8 cellular contexts compared by ENCODE assay signal in genomic region chr5:139481580-139482049, GRCh38. TPM values are rescaled to one million over a fixed set of nuclear protein-coding genes. Genes with fewer than 3 reads are reported as not detected.
DNase-seq lines count a peak whose midpoint lies in the region; ATAC-seq and TF ChIP-seq lines count a peak whose summit lies in the region.

No MANE protein-coding gene starts in this region.

- H2AFZ ChIP-seq in PC-9: peak overlapping the region; percentile 79; the same call in 1 of the 2 replicates

- H3K4me3 Mint-ChIP-seq in naive thymus-derived CD8-positive, alpha-beta T cell: peak overlapping the region; percentile 85 to 93 (median 89)

- CTCF ChIA-PET in PC-9 (lab: Charles Lee): interaction anchor here (0.6 to 1.4 kb wide), 3 partner anchors 32 to 79 kb away, joined by 3 to 6 read pairs (median 3); no protein-coding TSS in a partner anchor

- no peak; the same call in 1 of the 2 replicates for TF ChIP-seq CTCF in PC-9 (conservative IDR thresholded peaks at IDR 0.05)

- peak overlapping the region; percentile 76 for H3K4me2 ChIP-seq in PC-9

- peaks cover 19 to 49% (median 44%) of the 10 kb centered on the region in 4 donors for H3K4me1 Mint-ChIP-seq in naive thymus-derived CD8-positive, alpha-beta T cell

- ATAC-seq in GM18498 (IDR thresholded peaks at IDR 0.05; ENCODE audit: unreplicated experiment) (peak; percentile 6), GM19463 (IDR thresholded peaks at IDR 0.05; ENCODE audit: unreplicated experiment) (no peak)
- peak in 1 of 2 donors; percentile 13 for ATAC-seq in naive thymus-derived CD8-positive, alpha-beta T cell

- DNase-seq in A172 (ENCODE audit: low spot score) (peak; percentile 65), PC-9 (no peak), dedifferentiated amniotic fluid mesenchymal stem cell (ENCODE audit: extremely low spot score) (no peak), NCI-H2029 treated with DMSO at 0.1 percent for 48 hours (lab: John Stamatoyannopoulos, UW) (no peak)
- DNase-seq in effector memory CD4-positive, alpha-beta T cell: no peak
- no peak for DNase-seq in naive thymus-derived CD8-positive, alpha-beta T cell

- POLR2A ChIA-PET in PC-9 (lab: Charles Lee; ENCODE audit: unreplicated experiment): interaction anchor here (0.6 to 0.7 kb wide), 3 partner anchors 59 to 1150 kb away, joined by 3 to 7 read pairs (median 5); partner anchors contain the start of genes CDC25C and MATR3
- POLR2A ChIA-PET in naive thymus-derived CD8-positive, alpha-beta T cell (lab: Charles Lee): interaction anchor here (0.6 to 4.2 kb wide), 16 partner anchors 9 to 188 kb away, joined by 3 to 50 read pairs (median 6); partner anchors contain the start of genes DNAJC18, MATR3, SMIM33 and SPATA24

- H3K27ac ChIP-seq in PC-9: peak overlapping the region; percentile 80
- H3K27ac ChIP-seq in effector memory CD4-positive, alpha-beta T cell (ENCODE audit: insufficient read depth, low read length, poor library complexity, severe bottlenecking): peak overlapping the region; percentile 84

- no peaks in the 10 kb centered on the region for H3K9me3 ChIP-seq in PC-9 (ENCODE audit: insufficient read depth, low read depth)
- no peaks in the 10 kb centered on the region for H3K9me3 ChIP-seq in effector memory CD4-positive, alpha-beta T cell (ENCODE audit: control insufficient read depth, low read length)

- H4K20me1 ChIP-seq in PC-9 (ENCODE audit: insufficient read depth): no peaks in the 10 kb centered on the region

- no peaks in the 10 kb centered on the region for H3K79me2 ChIP-seq in PC-9 (ENCODE audit: low read depth)

- no peaks in the 10 kb centered on the region for H3K9me3 Mint-ChIP-seq in naive thymus-derived CD8-positive, alpha-beta T cell

- intact Hi-C loops in PC-9 (cut with micrococcal nuclease; ENCODE audit: unreplicated experiment): loop anchor here (1.0 kb wide), 1 partner anchor 32 kb away; no protein-coding TSS in a partner anchor

- BruUV-seq in PC-9 (replicated peaks; lab: Mats Ljungman, UMichigan): no TSS peak

- H3K36me3 ChIP-seq in PC-9 (ENCODE audit: low read depth): no peaks in the 10 kb centered on the region
- peaks cover 23% of the 10 kb centered on the region for H3K36me3 ChIP-seq in effector memory CD4-positive, alpha-beta T cell (ENCODE audit: control insufficient read depth, insufficient read depth, low read length)

- H3K27me3 ChIP-seq in PC-9 (ENCODE audit: insufficient read depth, low read depth): no peaks in the 10 kb centered on the region
- H3K27me3 ChIP-seq in effector memory CD4-positive, alpha-beta T cell (replicated peaks; ENCODE audit: control insufficient read depth, insufficient read depth, low read length, poor library complexity, severe bottlenecking): no peaks in the 10 kb centered on the region

- peaks cover 31% of the 10 kb centered on the region for H3F3A ChIP-seq in PC-9 (ENCODE audit: insufficient read depth, low read depth)

- H3K9me2 ChIP-seq in PC-9 (ENCODE audit: insufficient read depth): no peaks in the 10 kb centered on the region

- no peaks in the 10 kb centered on the region for H3K27me3 Mint-ChIP-seq in naive thymus-derived CD8-positive, alpha-beta T cell

- H3K27ac Mint-ChIP-seq in naive thymus-derived CD8-positive, alpha-beta T cell: peak overlapping the region; percentile 79 to 97 (median 95)

- peaks cover 28% of the 10 kb centered on the region for H3K4me1 ChIP-seq in PC-9 (replicated peaks; ENCODE audit: insufficient read depth)
- peaks cover 31% of the 10 kb centered on the region for H3K4me1 ChIP-seq in effector memory CD4-positive, alpha-beta T cell (ENCODE audit: control insufficient read depth, insufficient read depth, low read length, poor library complexity, severe bottlenecking)

- peaks cover 0 to 38% (median 8%) of the 10 kb centered on the region in 3 donors for H3K36me3 Mint-ChIP-seq in naive thymus-derived CD8-positive, alpha-beta T cell

- peak overlapping the region; percentile 39; the same call in 1 of the 2 replicates for H3K4me3 ChIP-seq in PC-9
- H3K4me3 ChIP-seq in effector memory CD4-positive, alpha-beta T cell (ENCODE audit: insufficient read depth, low read depth, low read length, poor library complexity, severe bottlenecking): peak overlapping the region; percentile 58

RNA-seq across cellular contexts. Expression of gene STING1, which starts 0.9 kb away (rescaled TPM):
- total RNA-seq in A172 (2014; rRNA removed; shearing (Covaris generic)): 32.2 and 39.0 TPM in 2 replicates
- total RNA-seq in PC-9 (2021): 27.4 and 27.6 TPM in 2 replicates
- total RNA-seq in naive thymus-derived CD8-positive, alpha-beta T cell: 10 to 100 TPM; 65.3 to 68.1 TPM
- 10 to 100 TPM; 40.6 to 87.3 (median 45.1) TPM for polyA plus RNA-seq in naive thymus-derived CD8-positive, alpha-beta T cell

RNA-seq across cellular contexts. Expression of gene SMIM33, which starts 10.8 kb away (rescaled TPM):
- not detected in 2 replicates for total RNA-seq in A172 (2014; rRNA removed; shearing (Covaris generic))
- total RNA-seq in PC-9 (2021): not detected in 2 replicates
- under 1 TPM in 1 of 2 experiments, not detected in 1; 0.13 TPM for total RNA-seq in naive thymus-derived CD8-positive, alpha-beta T cell
- under 1 TPM; 0.17 to 0.43 (median 0.30) TPM for polyA plus RNA-seq in naive thymus-derived CD8-positive, alpha-beta T cell

RNA-seq across cellular contexts. Expression of gene ECSCR, which starts 19.1 kb away (rescaled TPM):
- 0.62 and 1.8 TPM in 2 replicates for total RNA-seq in A172 (2014; rRNA removed; shearing (Covaris generic))
- not detected in 2 replicates for total RNA-seq in PC-9 (2021)
- not detected for total RNA-seq in naive thymus-derived CD8-positive, alpha-beta T cell
- under 1 TPM in 1 of 3 donors, not detected in 2; 0.36 TPM for polyA plus RNA-seq in naive thymus-derived CD8-positive, alpha-beta T cell

RNA-seq across cellular contexts. Expression of gene DNAJC18, which starts 42.3 kb away (rescaled TPM):
- total RNA-seq in A172 (2014; rRNA removed; shearing (Covaris generic)): 6.4 and 8.2 TPM in 2 replicates
- 8.9 and 9.3 TPM in 2 replicates for total RNA-seq in PC-9 (2021)
- 1 to 10 TPM; 3.8 to 5.5 TPM for total RNA-seq in naive thymus-derived CD8-positive, alpha-beta T cell
- 1 to 10 TPM; 2.8 to 9.1 (median 5.1) TPM for polyA plus RNA-seq in naive thymus-derived CD8-positive, alpha-beta T cell
